Comparison of ENCODE assay signal across 24 cellular contexts in genomic region chrX:39679497-39680157, GRCh38.
"Had no signal": no experiment of that assay in that cellular context is flagged by ENCODE, and none has a peak within 500 bp of the region (broad histone marks: within the 10 kb centered on the region; RNA-seq: fewer than 3 reads in every experiment).

No MANE protein-coding gene starts in this region.

- H3K36me3 ChIP-seq: breast epithelium, tibial nerve had no signal

- H3K9me3 ChIP-seq: mucosa of descending colon, tibial nerve had no signal

- DNase-seq: activated CD4-positive, alpha-beta T cell treated with anti-CD3 and anti-CD28 coated beads for 36 hours; activated CD4-positive, alpha-beta T cell treated with anti-CD3 and anti-CD28 coated beads, Interleukin-2, amount 50 U/mL, for 4 hours; activated CD4-positive, CD25-positive, alpha-beta regulatory T cell; activated CD8-positive, alpha-beta memory T cell treated with anti-CD3 and anti-CD28 coated beads for 24 hours; activated CD8-positive, alpha-beta memory T cell treated with anti-CD3 and anti-CD28 coated beads, Interleukin-2, amount 50 U/mL, for 4 hours; activated naive CD8-positive, alpha-beta T cell treated with anti-CD3 and anti-CD28 coated beads, Interleukin-2, amount 50 U/mL, for 24 hours; activated T-cell treated with anti-CD3 and anti-CD28 coated beads, Interleukin-2, amount 50 U/mL, for 1 hour; cerebellar nuclear complex; endodermal cell; foreskin fibroblast; immature natural killer cell; kidney; mucosa of descending colon; stimulated activated CD4-positive, alpha-beta T cell treated with anti-CD3 and anti-CD28 coated beads, Interleukin-12 subunit alpha, Interleukin-12 subunit beta, amount 100 ng/mL, for 4 hours; stimulated activated CD4-positive, alpha-beta T cell treated with anti-CD3 and anti-CD28 coated beads, Interleukin-4, amount 100 ng/mL, for 1 hour; T-helper 1 cell had no signal

- H3K27ac Mint-ChIP-seq: activated CD4-positive, alpha-beta T cell treated with anti-CD3 and anti-CD28 coated beads for 36 hours; activated naive CD4-positive, alpha-beta T cell treated with anti-CD3 and anti-CD28 coated beads, Interleukin-2, amount 50 U/mL, for 24 hours; activated naive CD8-positive, alpha-beta T cell treated with anti-CD3 and anti-CD28 coated beads, Interleukin-2, amount 50 U/mL, for 24 hours; endodermal cell; immature natural killer cell; nephron; stimulated activated naive CD8-positive, alpha-beta T cell treated with anti-CD3 and anti-CD28 coated beads, Interleukin-15, Interleukin-2, amounts not matched to agents 100 ng/mL and 50 ng/mL, for 24 hours; T-helper 2 cell treated with Interferon-gamma antibody and Interleukin-4, amounts not matched to agents 5 μg/mL and 100 μg/mL, for 36 hours had no signal

- H3K27ac ChIP-seq: breast epithelium, skin epidermis had no signal

- H3K4me1 Mint-ChIP-seq: activated CD4-positive, alpha-beta T cell treated with anti-CD3 and anti-CD28 coated beads for 36 hours; activated naive CD4-positive, alpha-beta T cell treated with anti-CD3 and anti-CD28 coated beads, Interleukin-2, amount 50 U/mL, for 24 hours; activated naive CD8-positive, alpha-beta T cell treated with anti-CD3 and anti-CD28 coated beads, Interleukin-2, amount 50 U/mL, for 24 hours; immature natural killer cell had no signal

- H3K9me3 Mint-ChIP-seq: activated naive CD4-positive, alpha-beta T cell treated with anti-CD3 and anti-CD28 coated beads, Interleukin-2, amount 50 U/mL, for 24 hours; activated naive CD8-positive, alpha-beta T cell treated with anti-CD3 and anti-CD28 coated beads, Interleukin-2, amount 50 U/mL, for 24 hours; immature natural killer cell; stimulated activated naive CD8-positive, alpha-beta T cell treated with anti-CD3 and anti-CD28 coated beads, Interleukin-15, Interleukin-2, amounts not matched to agents 100 ng/mL and 50 ng/mL, for 24 hours; T-helper 2 cell treated with Interferon-gamma antibody and Interleukin-4, amounts not matched to agents 5 μg/mL and 100 μg/mL, for 36 hours had no signal

- H3K4me3 ChIP-seq: breast epithelium, lung, mucosa of descending colon, skin epidermis, tibial nerve had no signal

- H3K4me3 Mint-ChIP-seq: activated CD4-positive, alpha-beta T cell treated with anti-CD3 and anti-CD28 coated beads for 36 hours; activated naive CD4-positive, alpha-beta T cell treated with anti-CD3 and anti-CD28 coated beads, Interleukin-2, amount 50 U/mL, for 24 hours; activated naive CD8-positive, alpha-beta T cell treated with anti-CD3 and anti-CD28 coated beads, Interleukin-2, amount 50 U/mL, for 24 hours; endodermal cell; immature natural killer cell; nephron; stimulated activated naive CD8-positive, alpha-beta T cell treated with anti-CD3 and anti-CD28 coated beads, Interleukin-15, Interleukin-2, amounts not matched to agents 100 ng/mL and 50 ng/mL, for 24 hours; T-helper 2 cell treated with Interferon-gamma antibody and Interleukin-4, amounts not matched to agents 5 μg/mL and 100 μg/mL, for 36 hours had no signal

- H3K27me3 ChIP-seq: tibial nerve had no signal

- H3K4me1 ChIP-seq: breast epithelium had no signal

- H3K36me3 Mint-ChIP-seq: activated naive CD4-positive, alpha-beta T cell treated with anti-CD3 and anti-CD28 coated beads, Interleukin-2, amount 50 U/mL, for 24 hours; immature natural killer cell had no signal

- H3K27me3 Mint-ChIP-seq: activated naive CD4-positive, alpha-beta T cell treated with anti-CD3 and anti-CD28 coated beads, Interleukin-2, amount 50 U/mL, for 24 hours had no signal
